Comparison of ENCODE assay signal across 8 cellular contexts in genomic region chr10:132537713-132538020, GRCh38. TPM values are rescaled to one million over a fixed set of nuclear protein-coding genes. Genes with fewer than 3 reads are reported as not detected.
DNase-seq lines count a peak whose midpoint lies in the region; ATAC-seq and TF ChIP-seq lines count a peak whose summit lies in the region.

Gene INPP5A (plus strand): TSS chr10:132537787. CDS start chr10:132538097, 310 bp downstream.

- no peaks in the 10 kb centered on the region for H3K9me3 Mint-ChIP-seq in activated naive CD4-positive, alpha-beta T cell treated with anti-CD3 and anti-CD28 coated beads for 36 hours

- no peak for ATAC-seq in body of pancreas
- no peak for ATAC-seq in left lung
- no peak for ATAC-seq in GM19035 (IDR thresholded peaks at IDR 0.05; ENCODE audit: unreplicated experiment)
- no peak for ATAC-seq in HG03039 (IDR thresholded peaks at IDR 0.05; ENCODE audit: unreplicated experiment)

- CTCF ChIA-PET in activated naive CD4-positive, alpha-beta T cell treated with anti-CD3 and anti-CD28 coated beads for 36 hours (lab: Charles Lee): no interaction called here

- H3K27me3 ChIP-seq in body of pancreas (no peaks in the 10 kb centered on the region), left lung (no peaks in the 10 kb centered on the region), testis (no peaks in the 10 kb centered on the region)

- no peak for DNase-seq in activated naive CD4-positive, alpha-beta T cell treated with anti-CD3 and anti-CD28 coated beads for 36 hours
- no peak for DNase-seq in activated naive CD4-positive, alpha-beta T cell treated with anti-CD3 and anti-CD28 coated beads, Interleukin-2, amount 50 U/mL, for 16 hours
- no peak for DNase-seq in body of pancreas
- DNase-seq in left lung: no peak
- no peak for DNase-seq in testis
- DNase-seq in NCI-H524 treated with DMSO at 0.1 percent for 48 hours (lab: John Stamatoyannopoulos, UW): no peak

- H3K27ac Mint-ChIP-seq in activated naive CD4-positive, alpha-beta T cell treated with anti-CD3 and anti-CD28 coated beads for 36 hours: peak within 1 kb of the TSS; percentile 96

- peaks cover 4% of the 10 kb centered on the region for H3K36me3 Mint-ChIP-seq in activated naive CD4-positive, alpha-beta T cell treated with anti-CD3 and anti-CD28 coated beads for 36 hours (ENCODE audit: low read depth)

- H3K4me1 Mint-ChIP-seq in activated naive CD4-positive, alpha-beta T cell treated with anti-CD3 and anti-CD28 coated beads for 36 hours (ENCODE audit: low read depth): peaks cover 54% of the 10 kb centered on the region

- peaks cover 56% of the 10 kb centered on the region for H3K4me1 ChIP-seq in body of pancreas
- peaks cover 25 to 73% of the 10 kb centered on the region in 2 donors for H3K4me1 ChIP-seq in left lung
- H3K4me1 ChIP-seq in testis: peaks cover 32% of the 10 kb centered on the region

- no peak for TF ChIP-seq CTCF in body of pancreas (IDR thresholded peaks at IDR 0.05)
- no peak for TF ChIP-seq CTCF in left lung (IDR thresholded peaks at IDR 0.05)
- no peak for TF ChIP-seq CTCF in testis (IDR thresholded peaks at IDR 0.05)

- H3K9me3 ChIP-seq in body of pancreas: no peaks in the 10 kb centered on the region
- no peaks in the 10 kb centered on the region for H3K9me3 ChIP-seq in left lung
- no peaks in the 10 kb centered on the region for H3K9me3 ChIP-seq in testis

- TF ChIP-seq POLR2A in body of pancreas (IDR thresholded peaks at IDR 0.05): peak; percentile 40 to 57 (median 40)
- TF ChIP-seq POLR2A in testis (IDR thresholded peaks at IDR 0.05): peak; percentile 31

- intact Hi-C loops in activated naive CD4-positive, alpha-beta T cell treated with anti-CD3 and anti-CD28 coated beads for 36 hours (cut with micrococcal nuclease): loop anchor here (1.0 to 5.0 kb wide), 11 partner anchors 13 to 855 kb away; partner anchors contain the start of genes MTG1, PPP2R2D, PWWP2B and STK32C
- intact Hi-C loops in body of pancreas (cut with DNase I) (no loop called here), left lung (cut with DNase I) (no loop called here), testis (cut with DNase I; ENCODE audit: low total_unique reads) (loop anchor here (10.0 kb wide), 1 partner anchor 73 kb away; no protein-coding TSS in a partner anchor)

- no peaks in the 10 kb centered on the region for H3K36me3 ChIP-seq in body of pancreas (replicated peaks in 1 of 2; ENCODE audit: insufficient read depth in 1 of 2, low read depth in 2 of 2)
- H3K36me3 ChIP-seq in left lung: no peaks in the 10 kb centered on the region
- no peaks in the 10 kb centered on the region for H3K36me3 ChIP-seq in testis (ENCODE audit: low read depth, missing control alignments)

- H3K27me3 Mint-ChIP-seq in activated naive CD4-positive, alpha-beta T cell treated with anti-CD3 and anti-CD28 coated beads for 36 hours (ENCODE audit: low read depth): peaks cover 1% of the 10 kb centered on the region

- peak within 1 kb of the TSS; percentile 88 for H3K4me3 Mint-ChIP-seq in activated naive CD4-positive, alpha-beta T cell treated with anti-CD3 and anti-CD28 coated beads for 36 hours

- H3K4me3 ChIP-seq in body of pancreas (peak within 1 kb of the TSS; percentile 47 to 68), left lung (peak within 1 kb of the TSS; percentile 60 to 73), testis (peak within 1 kb of the TSS; percentile 80 to 81)

- 1% methylated on average over 34 of the region's 53 CpGs; no CpG with 5 or more reads in 1 of the 2 donors for WGBS in body of pancreas, 2 donors
- 0% methylated on average over 12 of the region's 53 CpGs; no CpG with 5 or more reads in 1 of the 2 donors for WGBS in testis, 2 donors

- H3K27ac ChIP-seq in body of pancreas: peak within 1 kb of the TSS; percentile 76 to 90 (median 88)
- peak within 1 kb of the TSS; percentile 86 to 87 for H3K27ac ChIP-seq in left lung
- peak within 1 kb of the TSS; percentile 75 to 91 for H3K27ac ChIP-seq in testis

RNA-seq across cellular contexts. Expression of gene INPP5A, which starts in this region (rescaled TPM):
- total RNA-seq in activated naive CD4-positive, alpha-beta T cell treated with anti-CD3 and anti-CD28 coated beads for 36 hours: 10 to 100 TPM; 17.3 to 19.5 TPM
- total RNA-seq in body of pancreas: 10 to 100 TPM in 1 of 2 donors, 1 to 10 TPM in 1; 9.2 to 14.5 TPM
- total RNA-seq in left lung: 10 to 100 TPM; 32.0 to 37.0 TPM
- total RNA-seq in testis: 100 to 1,000 TPM in 1 of 2 donors, 10 to 100 TPM in 1; 73.0 to 103 TPM
- polyA plus RNA-seq in testis (ENCODE audit: insufficient read depth, low read depth, low replicate concordance): 54.1 TPM

Comparison
In these comparisons a context has a peak if more than half of its experiments do, and no peak if none do; other contexts are left out.
1. intact Hi-C loops: an anchor here in activated naive CD4-positive, alpha-beta T cell treated with anti-CD3 and anti-CD28 coated beads for 36 hours (1.0 to 5.0 kb wide) and testis (10.0 kb wide); none called in body of pancreas and left lung.